22 cellular contexts compared by ENCODE assay signal in the genomic region with DNA sequence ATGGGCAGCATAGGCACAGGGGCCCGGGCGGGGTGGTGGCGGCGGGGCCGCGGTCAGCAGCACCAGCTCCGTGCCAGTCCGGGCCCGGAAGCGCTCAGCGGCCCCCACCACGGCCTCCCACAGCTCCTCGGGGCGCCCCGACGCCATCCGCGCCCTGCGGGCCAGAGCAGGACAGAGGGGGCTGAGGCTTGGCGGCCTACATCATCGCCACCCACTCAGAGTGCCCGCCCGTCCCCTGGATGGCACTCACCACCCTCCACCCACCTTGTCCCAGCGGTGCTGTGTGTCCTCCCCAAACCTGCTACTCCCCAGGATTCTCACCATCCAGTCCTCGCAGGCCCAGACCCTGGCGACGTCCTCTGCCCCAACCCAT. TPM values are rescaled to one million over a fixed set of nuclear protein-coding genes. Genes with fewer than 3 reads are reported as not detected.
A peak's percentile ranks its signal among the peaks of the same experiment; 100 is the strongest.
DNase-seq lines count a peak whose midpoint lies in the region; ATAC-seq lines count a peak whose summit lies in the region.
"Had no signal": no experiment of that assay in that cellular context is flagged by ENCODE, and none has a peak within 500 bp of the region (broad histone marks: within the 10 kb centered on the region; RNA-seq: fewer than 3 reads in every experiment).

No MANE protein-coding gene starts in this region.

- H3K9ac ChIP-seq in NT2/D1 (ENCODE audit: insufficient read length, low read depth) (peak overlapping the region; percentile 10), trophoblast cell (ENCODE audit: low read length) (no peak overlapping the region)
- H3K9ac ChIP-seq: KMS-11 had no signal

- H3K23ac ChIP-seq in trophoblast cell (ENCODE audit: low read length), result no peak overlapping the region

- no peak overlapping the region for H2BK12ac ChIP-seq in trophoblast cell (ENCODE audit: low read length)

- H4K8ac ChIP-seq in trophoblast cell (ENCODE audit: low read depth, low read length), result no peak overlapping the region

- no peak overlapping the region for H3K27ac ChIP-seq in trophoblast cell (ENCODE audit: low read depth, low read length)
- H3K27ac ChIP-seq: KMS-11 had no signal

- peak overlapping the region; percentile 43 for H3K27ac Mint-ChIP-seq in activated naive CD8-positive, alpha-beta T cell treated with anti-CD3 and anti-CD28 coated beads, Interleukin-2, amount 10 ng/mL, durations not matched to agents 7 days and 5 days
- no peak overlapping the region for H3K27ac Mint-ChIP-seq in activated naive CD8-positive, alpha-beta T cell treated with anti-CD3 and anti-CD28 coated beads for 36 hours
- peak overlapping the region; percentile 69 for H3K27ac Mint-ChIP-seq in dendritic cell treated with granulocyte-macrophage colony-stimulating factor and Interleukin-4, amounts not matched to agents 40 ng/mL and 50 ng/mL, for 4 days
- H3K27ac Mint-ChIP-seq: CD4-positive, alpha-beta T cell had no signal

- ATAC-seq in activated naive CD8-positive, alpha-beta T cell treated with anti-CD3 and anti-CD28 coated beads, Interleukin-2, amount 10 ng/mL, durations not matched to agents 7 days and 5 days (ENCODE audit: low read depth), result no peak
- ATAC-seq in GM18498 (IDR thresholded peaks at IDR 0.05; ENCODE audit: unreplicated experiment) (no peak), left colon (no peak), esophagus mucosa (no peak)
- ATAC-seq: Panc1 had no signal

- no peak overlapping the region for H3K4me2 ChIP-seq in trophoblast cell (ENCODE audit: low read length)
- H3K4me2 ChIP-seq: KMS-11 had no signal

- peaks cover 18% of the 10 kb centered on the region for H3K4me1 ChIP-seq in NT2/D1 (ENCODE audit: insufficient read depth, insufficient read length)
- H3K4me1 ChIP-seq in trophoblast cell (ENCODE audit: control insufficient read depth in 1 of 2, insufficient read depth in 2 of 2, low read length in 2 of 2), result peaks cover 16 to 19% of the 10 kb centered on the region in 2 experiments

- H3K4me1 Mint-ChIP-seq in activated naive CD8-positive, alpha-beta T cell treated with anti-CD3 and anti-CD28 coated beads, Interleukin-2, amount 10 ng/mL, durations not matched to agents 7 days and 5 days, result peaks cover 28% of the 10 kb centered on the region
- H3K4me1 Mint-ChIP-seq in activated naive CD8-positive, alpha-beta T cell treated with anti-CD3 and anti-CD28 coated beads for 36 hours, result peaks cover 24% of the 10 kb centered on the region
- H3K4me1 Mint-ChIP-seq in dendritic cell treated with granulocyte-macrophage colony-stimulating factor and Interleukin-4, amounts not matched to agents 40 ng/mL and 50 ng/mL, for 4 days (ENCODE audit: low read depth), result peaks cover 50% of the 10 kb centered on the region

- peaks cover 3% of the 10 kb centered on the region for H3K36me3 Mint-ChIP-seq in activated naive CD8-positive, alpha-beta T cell treated with anti-CD3 and anti-CD28 coated beads, Interleukin-2, amount 10 ng/mL, durations not matched to agents 7 days and 5 days
- no peaks in the 10 kb centered on the region for H3K36me3 Mint-ChIP-seq in activated naive CD8-positive, alpha-beta T cell treated with anti-CD3 and anti-CD28 coated beads for 36 hours
- H3K36me3 Mint-ChIP-seq in dendritic cell treated with granulocyte-macrophage colony-stimulating factor and Interleukin-4, amounts not matched to agents 40 ng/mL and 50 ng/mL, for 4 days (ENCODE audit: low read depth), result no peaks in the 10 kb centered on the region

- no peak overlapping the region for H2AFZ ChIP-seq in trophoblast cell (ENCODE audit: insufficient read depth, low read length, poor library complexity)

- no CpG with 5 or more reads among the region's 27 CpGs for WGBS in trophoblast cell (ENCODE audit: extremely low coverage, insufficient coverage, insufficient read length)

- intact Hi-C loops in dendritic cell treated with granulocyte-macrophage colony-stimulating factor and Interleukin-4, amounts not matched to agents 40 ng/mL and 50 ng/mL, for 4 days (cut with micrococcal nuclease), result no loop called here
- intact Hi-C loops in left colon (cut with DNase I, micrococcal nuclease), result no loop called here

- no peak overlapping the region for H2BK120ac ChIP-seq in trophoblast cell (ENCODE audit: insufficient read depth, low read length, poor library complexity)

- POLR2A ChIA-PET in activated naive CD8-positive, alpha-beta T cell treated with anti-CD3 and anti-CD28 coated beads, Interleukin-2, amount 10 ng/mL, durations not matched to agents 7 days and 5 days (lab: Charles Lee), result no interaction called here

- H3K14ac ChIP-seq in trophoblast cell (ENCODE audit: low read length), result no peak overlapping the region

- no peak for DNase-seq in activated naive CD8-positive, alpha-beta T cell treated with anti-CD3 and anti-CD28 coated beads, Interleukin-2, amount 10 ng/mL, durations not matched to agents 7 days and 5 days
- no peak for DNase-seq in activated naive CD8-positive, alpha-beta T cell treated with anti-CD3 and anti-CD28 coated beads for 36 hours
- DNase-seq in NT2/D1 (ENCODE audit: low read depth, low spot score) (no peak), trophoblast cell (no peak), left colon (no peak)
- DNase-seq: 8988T; CD4-positive, alpha-beta T cell; H7; IMR-90; MM.1S; NCI-H1417 treated with DMSO at 0.1 percent for 48 hours; NCI-H1694 treated with DMSO at 0.1 percent for 48 hours; NCI-H2081; NCI-H2227 treated with DMSO at 0.1 percent for 48 hours; NCI-H526 treated with DMSO at 0.1 percent for 48 hours; SHP77 treated with DMSO at 0.1 percent for 48 hours had no signal

- no peak overlapping the region for H4K12ac ChIP-seq in trophoblast cell (ENCODE audit: low read depth, low read length)

- H3K27me3 ChIP-seq in NT2/D1 (ENCODE audit: insufficient read depth, insufficient read length), result no peaks in the 10 kb centered on the region
- H3K27me3 ChIP-seq in trophoblast cell (ENCODE audit: insufficient read depth, low read length), result no peaks in the 10 kb centered on the region

- H4K91ac ChIP-seq in trophoblast cell (ENCODE audit: low read depth, low read length), result no peak overlapping the region

- H3K79me1 ChIP-seq in trophoblast cell (ENCODE audit: low read length), result peaks cover 29% of the 10 kb centered on the region

- H3K4me3 Mint-ChIP-seq in activated naive CD8-positive, alpha-beta T cell treated with anti-CD3 and anti-CD28 coated beads, Interleukin-2, amount 10 ng/mL, durations not matched to agents 7 days and 5 days, result no peak overlapping the region
- no peak overlapping the region for H3K4me3 Mint-ChIP-seq in activated naive CD8-positive, alpha-beta T cell treated with anti-CD3 and anti-CD28 coated beads for 36 hours
- H3K4me3 Mint-ChIP-seq in dendritic cell treated with granulocyte-macrophage colony-stimulating factor and Interleukin-4, amounts not matched to agents 40 ng/mL and 50 ng/mL, for 4 days, result no peak overlapping the region
- H3K4me3 Mint-ChIP-seq: CD4-positive, alpha-beta T cell had no signal

- no peak overlapping the region for H2BK5ac ChIP-seq in trophoblast cell (ENCODE audit: low read depth, low read length, poor library complexity)

- H3K9me3 ChIP-seq in NT2/D1 (ENCODE audit: insufficient read depth, low read length) (no peaks in the 10 kb centered on the region), trophoblast cell (ENCODE audit: insufficient read depth, low read depth, low read length) (no peaks in the 10 kb centered on the region)

- H3K4ac ChIP-seq in trophoblast cell (ENCODE audit: low read depth, low read length), result no peak overlapping the region

- H3K27me3 Mint-ChIP-seq in activated naive CD8-positive, alpha-beta T cell treated with anti-CD3 and anti-CD28 coated beads, Interleukin-2, amount 10 ng/mL, durations not matched to agents 7 days and 5 days, result no peaks in the 10 kb centered on the region
- no peaks in the 10 kb centered on the region for H3K27me3 Mint-ChIP-seq in activated naive CD8-positive, alpha-beta T cell treated with anti-CD3 and anti-CD28 coated beads for 36 hours
- H3K27me3 Mint-ChIP-seq in dendritic cell treated with granulocyte-macrophage colony-stimulating factor and Interleukin-4, amounts not matched to agents 40 ng/mL and 50 ng/mL, for 4 days, result no peaks in the 10 kb centered on the region
- H3K27me3 Mint-ChIP-seq: CD4-positive, alpha-beta T cell had no signal

- H3K36me3 ChIP-seq in NT2/D1 (ENCODE audit: insufficient read depth, insufficient read length, low read length), result peaks cover 51% of the 10 kb centered on the region
- peaks cover 32% of the 10 kb centered on the region in 2 experiments for H3K36me3 ChIP-seq in trophoblast cell (ENCODE audit: control insufficient read depth in 1 of 2, insufficient read depth in 2 of 2, low read length in 2 of 2)

- no peak overlapping the region for H3K18ac ChIP-seq in trophoblast cell (ENCODE audit: low read length)

- H3K79me2 ChIP-seq in trophoblast cell (ENCODE audit: control insufficient read depth, insufficient read depth, low read length, poor library complexity), result peaks cover 25% of the 10 kb centered on the region

- no peaks in the 10 kb centered on the region for H3K9me3 Mint-ChIP-seq in activated naive CD8-positive, alpha-beta T cell treated with anti-CD3 and anti-CD28 coated beads, Interleukin-2, amount 10 ng/mL, durations not matched to agents 7 days and 5 days
- H3K9me3 Mint-ChIP-seq in activated naive CD8-positive, alpha-beta T cell treated with anti-CD3 and anti-CD28 coated beads for 36 hours, result no peaks in the 10 kb centered on the region
- H3K9me3 Mint-ChIP-seq in dendritic cell treated with granulocyte-macrophage colony-stimulating factor and Interleukin-4, amounts not matched to agents 40 ng/mL and 50 ng/mL, for 4 days, result no peaks in the 10 kb centered on the region
- H3K9me3 Mint-ChIP-seq: CD4-positive, alpha-beta T cell had no signal

- H3K4me3 ChIP-seq in NT2/D1 (ENCODE audit: insufficient read length, low read depth) (no peak overlapping the region), trophoblast cell (ENCODE audit: low read depth, low read length) (peak overlapping the region; percentile 25)

- H2AK5ac ChIP-seq in trophoblast cell (ENCODE audit: low read length), result no peak overlapping the region

RNA-seq across cellular contexts. Expression of gene AKT1S1, which starts 4.0 kb away (rescaled TPM):
- 10 to 100 TPM; 17.3 to 19.9 TPM for total RNA-seq in activated naive CD8-positive, alpha-beta T cell treated with anti-CD3 and anti-CD28 coated beads, Interleukin-2, amount 10 ng/mL, durations not matched to agents 7 days and 5 days
- total RNA-seq in activated naive CD8-positive, alpha-beta T cell treated with anti-CD3 and anti-CD28 coated beads for 36 hours, result 10 to 100 TPM; 21.0 to 22.7 TPM
- polyA plus RNA-seq in trophoblast cell (2013), result 142 and 143 TPM in 2 replicates
- total RNA-seq in left colon, result 10 to 100 TPM; 30.3 to 43.3 TPM
- total RNA-seq in esophagus mucosa, result 32.7 TPM

RNA-seq across cellular contexts. Expression of gene TBC1D17, which starts 4.4 kb away (rescaled TPM):
- 10 to 100 TPM; 51.3 to 53.4 TPM for total RNA-seq in activated naive CD8-positive, alpha-beta T cell treated with anti-CD3 and anti-CD28 coated beads, Interleukin-2, amount 10 ng/mL, durations not matched to agents 7 days and 5 days
- total RNA-seq in activated naive CD8-positive, alpha-beta T cell treated with anti-CD3 and anti-CD28 coated beads for 36 hours, result 10 to 100 TPM; 22.6 to 24.0 TPM
- 38.8 and 40.1 TPM in 2 replicates for polyA plus RNA-seq in trophoblast cell (2013)
- total RNA-seq in left colon (10 to 100 TPM; 32.8 to 36.4 TPM), esophagus mucosa (15.8 TPM)

RNA-seq across cellular contexts. Expression of gene PNKP, which starts 5.8 kb away (rescaled TPM):
- 100 to 1,000 TPM; 144 to 160 TPM for total RNA-seq in activated naive CD8-positive, alpha-beta T cell treated with anti-CD3 and anti-CD28 coated beads, Interleukin-2, amount 10 ng/mL, durations not matched to agents 7 days and 5 days
- total RNA-seq in activated naive CD8-positive, alpha-beta T cell treated with anti-CD3 and anti-CD28 coated beads for 36 hours, result 100 to 1,000 TPM in 1 of 2 experiments, 10 to 100 TPM in 1; 78.9 to 143 TPM
- polyA plus RNA-seq in trophoblast cell (2013), result 43.8 and 44.8 TPM in 2 replicates
- 10 to 100 TPM; 62.3 to 76.7 TPM for total RNA-seq in left colon
- total RNA-seq in esophagus mucosa, result 29.2 TPM

RNA-seq across cellular contexts. Expression of gene PTOV1, which starts 22.2 kb away (rescaled TPM):
- total RNA-seq in activated naive CD8-positive, alpha-beta T cell treated with anti-CD3 and anti-CD28 coated beads, Interleukin-2, amount 10 ng/mL, durations not matched to agents 7 days and 5 days, result 100 to 1,000 TPM in 1 of 2 experiments, 10 to 100 TPM in 1; 99.7 to 102 TPM
- 10 to 100 TPM; 73.9 to 76.4 TPM for total RNA-seq in activated naive CD8-positive, alpha-beta T cell treated with anti-CD3 and anti-CD28 coated beads for 36 hours
- 233 and 241 TPM in 2 replicates for polyA plus RNA-seq in trophoblast cell (2013)
- total RNA-seq in left colon (10 to 100 TPM; 95.3 to 95.5 TPM), esophagus mucosa (58.5 TPM)

RNA-seq across cellular contexts. Expression of gene IL4I1, which starts 23.6 kb away (rescaled TPM):
- total RNA-seq in activated naive CD8-positive, alpha-beta T cell treated with anti-CD3 and anti-CD28 coated beads, Interleukin-2, amount 10 ng/mL, durations not matched to agents 7 days and 5 days, result 1 to 10 TPM; 1.4 to 1.7 TPM
- total RNA-seq in activated naive CD8-positive, alpha-beta T cell treated with anti-CD3 and anti-CD28 coated beads for 36 hours, result 1 to 10 TPM; 2.3 to 2.9 TPM
- 0.30 and 0.33 TPM in 2 replicates for polyA plus RNA-seq in trophoblast cell (2013)
- total RNA-seq in left colon (1 to 10 TPM in 1 of 2 donors, under 1 TPM in 1; 0.67 to 1.3 TPM), esophagus mucosa (not detected)
- total RNA-seq: NCI-H460 had no signal
